29 cellular contexts compared by ENCODE assay signal in the genomic region with DNA sequence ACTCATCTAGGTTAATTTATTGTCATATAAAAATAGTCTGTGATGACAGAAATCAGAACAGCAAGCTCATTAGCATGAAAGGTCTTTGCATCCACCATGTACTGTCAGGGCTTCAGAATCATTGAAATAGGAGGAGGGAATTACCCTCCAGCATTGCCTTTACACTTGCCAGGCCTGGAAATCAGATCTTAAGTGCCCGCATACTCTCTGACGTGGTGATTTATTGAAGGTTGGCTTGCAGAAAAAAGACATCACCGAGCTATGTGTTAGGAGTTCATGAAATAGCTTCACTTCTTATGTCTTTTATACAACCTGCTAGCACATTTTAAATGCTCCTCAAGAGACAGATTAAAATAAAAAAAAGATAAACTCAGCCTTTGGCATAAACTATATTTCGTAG.
"Had no signal": no experiment of that assay in that cellular context is flagged by ENCODE, and none has a peak within 500 bp of the region (broad histone marks: within the 10 kb centered on the region; RNA-seq: fewer than 3 reads in every experiment).

No MANE protein-coding gene starts in this region.

- H3K4me3 ChIP-seq: adrenal gland, body of pancreas, esophagus muscularis mucosa, gastroesophageal sphincter, heart right ventricle had no signal

- DNase-seq: activated CD4-positive, alpha-beta memory T cell treated with anti-CD3 and anti-CD28 coated beads for 36 hours; activated CD4-positive, alpha-beta T cell treated with anti-CD3 and anti-CD28 coated beads for 36 hours; activated CD4-positive, alpha-beta T cell treated with anti-CD3 and anti-CD28 coated beads, Interleukin-2, amount 10 ng/mL, durations not matched to agents 24 days and 14 days; activated CD4-positive, CD25-positive, alpha-beta regulatory T cell; activated CD4-positive, CD25-positive, alpha-beta regulatory T cell treated with anti-CD3 and anti-CD28 coated beads, Interleukin-2, amount 50 U/mL, for 72 hours; activated CD8-positive, alpha-beta memory T cell treated with anti-CD3 and anti-CD28 coated beads, Interleukin-2, amount 10 ng/mL, durations not matched to agents 7 days and 5 days; activated CD8-positive, alpha-beta memory T cell treated with anti-CD3 and anti-CD28 coated beads, Interleukin-2, amount 50 U/mL, for 4 hours; activated CD8-positive, alpha-beta T cell treated with anti-CD3 and anti-CD28 coated beads, Interleukin-2, amount 10 ng/mL, durations not matched to agents 7 days and 5 days; activated effector memory CD4-positive, alpha-beta T cell treated with anti-CD3 and anti-CD28 coated beads, Interleukin-2, amount 50 U/mL, for 16 hours; activated naive CD4-positive, alpha-beta T cell treated with anti-CD3 and anti-CD28 coated beads for 36 hours; activated naive CD8-positive, alpha-beta T cell treated with anti-CD3 and anti-CD28 coated beads for 36 hours; activated naive CD8-positive, alpha-beta T cell treated with anti-CD3 and anti-CD28 coated beads, Interleukin-2, amount 50 U/mL, for 24 hours; activated T-cell treated with anti-CD3 and anti-CD28 coated beads, Interleukin-2, amount 50 U/mL, for 1 hour; activated T-cell treated with anti-CD3 and anti-CD28 coated beads, Interleukin-2, amount 50 U/mL, for 48 hours; adrenal gland; amygdala; aorta; body of pancreas; caudate nucleus; cortex of kidney; dermis blood vessel endothelial cell; effector CD4-positive, alpha-beta T cell; effector memory CD8-positive, alpha-beta T cell; erythroblast; foreskin keratinocyte; heart right ventricle; T-helper 2 cell had no signal

- H3K27me3 ChIP-seq: adrenal gland, body of pancreas, esophagus muscularis mucosa, foreskin keratinocyte, gastroesophageal sphincter, heart right ventricle had no signal

- H3K9me3 ChIP-seq: adrenal gland, body of pancreas, esophagus muscularis mucosa, gastroesophageal sphincter, heart right ventricle had no signal

- H3K27ac ChIP-seq: adrenal gland, body of pancreas, esophagus muscularis mucosa, foreskin keratinocyte, gastroesophageal sphincter, heart right ventricle had no signal

- H3K4me1 ChIP-seq: adrenal gland, body of pancreas, esophagus muscularis mucosa, foreskin keratinocyte, gastroesophageal sphincter, heart right ventricle had no signal

- ATAC-seq: activated CD4-positive, alpha-beta T cell treated with anti-CD3 and anti-CD28 coated beads for 36 hours; activated CD8-positive, alpha-beta memory T cell treated with anti-CD3 and anti-CD28 coated beads, Interleukin-2, amount 10 ng/mL, durations not matched to agents 7 days and 5 days; activated CD8-positive, alpha-beta T cell treated with anti-CD3 and anti-CD28 coated beads, Interleukin-2, amount 10 ng/mL, durations not matched to agents 7 days and 5 days; activated naive CD8-positive, alpha-beta T cell treated with anti-CD3 and anti-CD28 coated beads, Interleukin-2, amount 50 U/mL, for 24 hours; body of pancreas; effector memory CD8-positive, alpha-beta T cell; foreskin keratinocyte; gastroesophageal sphincter; heart right ventricle had no signal

- H3K36me3 ChIP-seq: adrenal gland, esophagus muscularis mucosa, gastroesophageal sphincter, heart right ventricle had no signal
